Comparison of ENCODE assay signal across 9 cellular contexts in the genomic region with DNA sequence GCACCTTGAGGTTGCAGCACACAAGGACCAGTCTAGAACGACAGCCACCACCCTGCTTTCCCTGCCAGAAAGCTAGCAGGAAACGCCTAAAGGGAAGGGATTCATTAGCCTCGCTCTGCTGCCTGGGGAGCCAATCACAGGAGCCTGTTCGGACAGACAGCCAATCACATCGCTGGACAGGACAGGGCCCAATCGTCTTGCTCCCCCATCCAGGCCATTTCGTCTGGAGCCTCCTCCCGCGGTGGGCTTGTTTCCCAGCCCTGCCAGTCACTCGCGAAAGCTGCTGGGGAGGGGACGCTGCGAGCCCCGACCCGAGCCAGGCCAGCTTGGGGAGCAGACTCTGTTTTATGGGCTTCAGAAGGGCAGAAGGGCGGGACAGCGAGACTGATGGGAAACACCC.
A peak's percentile ranks its signal among the peaks of the same experiment; 100 is the strongest.
DNase-seq lines count a peak whose midpoint lies in the region; ATAC-seq, FAIRE-seq and TF ChIP-seq lines count a peak whose summit lies in the region.
"Had no signal": no experiment of that assay in that cellular context is flagged by ENCODE, and none has a peak within 500 bp of the region (broad histone marks: within the 10 kb centered on the region; RNA-seq: fewer than 3 reads in every experiment).

No MANE protein-coding gene starts in this region.

- no peak for ATAC-seq in HG03159 (IDR thresholded peaks at IDR 0.05; ENCODE audit: unreplicated experiment)

- CTCF ChIA-PET in activated CD4-positive, alpha-beta memory T cell treated with anti-CD3 and anti-CD28 coated beads for 36 hours (lab: Charles Lee) = no interaction called here

- DNase-seq in ACHN = peak; percentile 49
- peak; percentile 58 for DNase-seq in NCI-H2107 (lab: John Stamatoyannopoulos, UW)
- no peak for DNase-seq in chondrocyte (ENCODE audit: low spot score)
- DNase-seq in kidney tubule cell (ENCODE audit: low spot score) = peak; percentile 69
- peak; percentile 39 to 96 (median 87) for DNase-seq in substantia nigra (lab: John Stamatoyannopoulos, UW)
- no peak for DNase-seq in activated CD4-positive, alpha-beta memory T cell treated with anti-CD3 and anti-CD28 coated beads for 36 hours
- DNase-seq in GM19239 (ENCODE audit: insufficient read length, low spot score) = no peak

- H3K4me1 Mint-ChIP-seq in chondrocyte (ENCODE audit: low read depth) = peaks cover 3% of the 10 kb centered on the region
- H3K4me1 Mint-ChIP-seq in activated CD4-positive, alpha-beta memory T cell treated with anti-CD3 and anti-CD28 coated beads for 36 hours (ENCODE audit: low read depth) = no peaks in the 10 kb centered on the region

- H3K27ac ChIP-seq in substantia nigra (ENCODE audit: low read depth, low read length, poor library complexity, severe bottlenecking) = peak overlapping the region; percentile 84
- H3K27ac ChIP-seq: BLaER1 had no signal

- in situ Hi-C loops in ACHN (cut with HindIII; ENCODE audit: low pct_ligation_motif_present, low pct_unique_long_range_greater_than_20kb, low sequenced_read_pairs) = no loop called here

- intact Hi-C loops in activated CD4-positive, alpha-beta memory T cell treated with anti-CD3 and anti-CD28 coated beads for 36 hours (cut with micrococcal nuclease) = no loop called here

- no peaks in the 10 kb centered on the region for H3K36me3 Mint-ChIP-seq in chondrocyte (ENCODE audit: low read depth)
- H3K36me3 Mint-ChIP-seq in activated CD4-positive, alpha-beta memory T cell treated with anti-CD3 and anti-CD28 coated beads for 36 hours = no peaks in the 10 kb centered on the region

- POLR2A ChIA-PET in activated CD4-positive, alpha-beta memory T cell treated with anti-CD3 and anti-CD28 coated beads for 36 hours (lab: Charles Lee) = no interaction called here

- H3K4me3 Mint-ChIP-seq in chondrocyte (ENCODE audit: unreplicated experiment) = peak overlapping the region; percentile 72
- H3K4me3 Mint-ChIP-seq in activated CD4-positive, alpha-beta memory T cell treated with anti-CD3 and anti-CD28 coated beads for 36 hours = no peak overlapping the region

- peaks cover 2% of the 10 kb centered on the region for H3K27me3 Mint-ChIP-seq in chondrocyte (ENCODE audit: low read depth)
- no peaks in the 10 kb centered on the region for H3K27me3 Mint-ChIP-seq in activated CD4-positive, alpha-beta memory T cell treated with anti-CD3 and anti-CD28 coated beads for 36 hours

- no peak overlapping the region for H3K27ac Mint-ChIP-seq in chondrocyte (ENCODE audit: unreplicated experiment)
- H3K27ac Mint-ChIP-seq in activated CD4-positive, alpha-beta memory T cell treated with anti-CD3 and anti-CD28 coated beads for 36 hours = no peak overlapping the region

- no peak for TF ChIP-seq CTCF in chondrocyte (IDR thresholded peaks at IDR 0.05)

- no peaks in the 10 kb centered on the region for H3K9me3 Mint-ChIP-seq in chondrocyte (ENCODE audit: low read depth)
- H3K9me3 Mint-ChIP-seq in activated CD4-positive, alpha-beta memory T cell treated with anti-CD3 and anti-CD28 coated beads for 36 hours = no peaks in the 10 kb centered on the region

- no peak for FAIRE-seq in GM19239 (lab: Jason Lieb, UNC)

Comparison
In these comparisons a context has a peak if more than half of its experiments do, and no peak if none do; other contexts are left out.
1. DNase-seq: peak in ACHN (single experiment), NCI-H2107 (single experiment), kidney tubule cell (single experiment) and substantia nigra (49 of 49); none in chondrocyte (single experiment), activated CD4-positive, alpha-beta memory T cell treated with anti-CD3 and anti-CD28 coated beads for 36 hours (single experiment) and GM19239 (single experiment).